In the genomic region with DNA sequence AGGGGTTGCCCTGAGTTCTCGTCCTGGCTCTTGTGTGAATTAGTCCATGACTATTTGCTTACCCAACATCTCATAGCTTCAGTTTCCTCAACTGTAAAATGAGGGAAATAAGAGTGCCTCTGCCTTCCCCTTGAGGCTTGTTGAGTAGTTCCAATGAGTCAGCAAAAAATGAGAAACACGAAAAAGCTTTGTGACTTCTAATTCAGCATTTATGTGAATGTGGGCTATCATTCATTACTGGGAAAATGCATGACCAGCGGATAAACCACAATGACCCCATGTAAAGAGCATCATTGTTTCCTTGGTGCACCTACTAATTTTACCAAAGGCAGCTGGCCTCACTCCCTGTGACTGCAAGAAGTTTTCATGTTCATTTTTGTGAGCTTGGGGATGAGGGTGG, we compare ENCODE assay signal across 17 cellular contexts.
DNase-seq lines count a peak whose midpoint lies in the region; ATAC-seq, FAIRE-seq and TF ChIP-seq lines count a peak whose summit lies in the region.
"Had no signal": no experiment of that assay in that cellular context is flagged by ENCODE, and none has a peak within 500 bp of the region (broad histone marks: within the 10 kb centered on the region; RNA-seq: fewer than 3 reads in every experiment).

No MANE protein-coding gene starts in this region.

- H4K20me1 ChIP-seq in GM23248 (ENCODE audit: insufficient read depth) (no peaks in the 10 kb centered on the region), astrocyte (ENCODE audit: insufficient read depth, low read length) (peaks cover 8% of the 10 kb centered on the region)

- H3K36me3 ChIP-seq in GM23248 (ENCODE audit: low read depth): no peaks in the 10 kb centered on the region
- no peaks in the 10 kb centered on the region for H3K36me3 ChIP-seq in astrocyte (ENCODE audit: insufficient read depth, low read length)
- H3K36me3 ChIP-seq: Peyer's patch had no signal

- no peaks in the 10 kb centered on the region for H3F3A ChIP-seq in GM23248 (ENCODE audit: insufficient read depth)

- H3K4me1 Mint-ChIP-seq in astrocyte (ENCODE audit: low read depth, unreplicated experiment): no peaks in the 10 kb centered on the region
- H3K4me1 Mint-ChIP-seq: B cell; CD4-positive, alpha-beta memory T cell had no signal

- no peak overlapping the region for H3K9ac ChIP-seq in GM23248
- no peak overlapping the region for H3K9ac ChIP-seq in astrocyte (ENCODE audit: low read length)

- in situ Hi-C loops in GM23248 (cut with MboI): loop anchor here (25.0 kb wide), 1 partner anchor 1171 kb away; no protein-coding TSS in a partner anchor

- H3K9me3 ChIP-seq in A549: no peaks in the 10 kb centered on the region
- H3K9me3 ChIP-seq in GM23248 (ENCODE audit: low read depth): no peaks in the 10 kb centered on the region
- H3K9me3 ChIP-seq in astrocyte (ENCODE audit: insufficient read depth, low read depth, low read length): no peaks in the 10 kb centered on the region
- H3K9me3 ChIP-seq: Peyer's patch had no signal

- CTCF ChIA-PET in A549 (lab: Yijun Ruan, JAX): no interaction called here

- H3K27ac ChIP-seq in A549: no peak overlapping the region
- no peak overlapping the region for H3K27ac ChIP-seq in GM23248
- H3K27ac ChIP-seq in astrocyte (ENCODE audit: low read depth, low read length): no peak overlapping the region
- H3K27ac ChIP-seq: Peyer's patch had no signal

- no peak for ATAC-seq in A549
- no peak for ATAC-seq in HG02852 (IDR thresholded peaks at IDR 0.05; ENCODE audit: unreplicated experiment)
- ATAC-seq in HG03139 (IDR thresholded peaks at IDR 0.05; ENCODE audit: unreplicated experiment): no peak
- ATAC-seq: HCT116 had no signal

- H3K9me2 ChIP-seq in GM23248 (ENCODE audit: insufficient read depth): no peaks in the 10 kb centered on the region

- H3K4me3 ChIP-seq in A549: no peak overlapping the region
- H3K4me3 ChIP-seq in GM23248: no peak overlapping the region
- no peak overlapping the region for H3K4me3 ChIP-seq in astrocyte (ENCODE audit: insufficient read depth, low read depth, low read length)
- H3K4me3 ChIP-seq: Peyer's patch had no signal

- WGBS in A549 (ENCODE audit: missing lambda C conversion rate): 4% methylated on average over 3 of the region's 3 CpGs
- WGBS in GM23248 (ENCODE audit: low coverage in 1 of 2, low lambda C conversion rate in 2 of 2, missing lambda C conversion rate in 2 of 2), 2 experiments: 64 to 68% methylated on average over 3 of the region's 3 CpGs

- H3K9me3 Mint-ChIP-seq in astrocyte (ENCODE audit: unreplicated experiment): no peaks in the 10 kb centered on the region

- no peak for FAIRE-seq in A549 (lab: Jason Lieb, UNC)
- no peak for FAIRE-seq in astrocyte (lab: Jason Lieb, UNC)
- FAIRE-seq: D721Med had no signal

- H3K4me1 ChIP-seq in A549: no peaks in the 10 kb centered on the region
- no peaks in the 10 kb centered on the region for H3K4me1 ChIP-seq in GM23248 (ENCODE audit: insufficient read depth)
- no peaks in the 10 kb centered on the region for H3K4me1 ChIP-seq in astrocyte (ENCODE audit: insufficient read depth, low read length)
- H3K4me1 ChIP-seq: Peyer's patch had no signal

- POLR2A ChIA-PET in A549 (lab: Yijun Ruan, JAX): no interaction called here

- no peaks in the 10 kb centered on the region for H3K36me3 Mint-ChIP-seq in astrocyte (ENCODE audit: low read depth, unreplicated experiment)
- H3K36me3 Mint-ChIP-seq: CD4-positive, alpha-beta memory T cell had no signal

- no peaks in the 10 kb centered on the region for H3K79me2 ChIP-seq in GM23248 (ENCODE audit: insufficient read depth)
- H3K79me2 ChIP-seq in astrocyte (ENCODE audit: insufficient read depth, low read length): no peaks in the 10 kb centered on the region

- H3K27me3 Mint-ChIP-seq in astrocyte (ENCODE audit: low read depth, unreplicated experiment): peaks cover 8% of the 10 kb centered on the region
- H3K27me3 Mint-ChIP-seq: CD4-positive, alpha-beta memory T cell had no signal

- TF ChIP-seq CTCF in A549 (IDR thresholded peaks at IDR 0.05) (no peak), astrocyte (IDR thresholded peaks at IDR 0.05; ENCODE audit: insufficient read depth, low read depth, low read length) (no peak)

- TF ChIP-seq POLR2A in A549 (IDR thresholded peaks at IDR 0.05; ENCODE audit: low read length): no peak

- DNase-seq in A549 (ENCODE audit: low read depth in 1 of 2, low spot score in 1 of 2) (no peak), GM23248 (peak; percentile 32), astrocyte (ENCODE audit: low read depth) (peak; percentile 50), glomerular visceral epithelial cell (ENCODE audit: extremely low spot score) (peak; percentile 1), NCI-H146 treated with DMSO at 0.1 percent for 48 hours (lab: John Stamatoyannopoulos, UW; ENCODE audit: unreplicated experiment) (no peak), Kasumi-1 (lab: John Stamatoyannopoulos, UW) (no peak)
- DNase-seq: CD4-positive, alpha-beta memory T cell; NCI-H1436; NCI-H2081; NCI-H524; Peyer's patch; SHP77 had no signal

- H2AFZ ChIP-seq in GM23248: no peak overlapping the region
- H2AFZ ChIP-seq in astrocyte (ENCODE audit: low read depth, low read length): no peak overlapping the region

- H3K27ac Mint-ChIP-seq in astrocyte (ENCODE audit: unreplicated experiment): no peak overlapping the region
- H3K27ac Mint-ChIP-seq: B cell; CD4-positive, alpha-beta memory T cell had no signal

- TF ChIP-seq RAD21 in A549 (conservative IDR thresholded peaks at IDR 0.05 in 1 of 2, IDR thresholded peaks at IDR 0.05 in 1 of 2): no peak

- no peak for TF ChIP-seq EP300 in A549 (IDR thresholded peaks at IDR 0.05)

- no peak overlapping the region for H3K4me3 Mint-ChIP-seq in astrocyte (ENCODE audit: unreplicated experiment)
- H3K4me3 Mint-ChIP-seq: B cell; CD4-positive, alpha-beta memory T cell had no signal

- H3K27me3 ChIP-seq in GM23248 (replicated peaks; ENCODE audit: insufficient read depth) (no peaks in the 10 kb centered on the region), astrocyte (ENCODE audit: insufficient read depth, low read length) (no peaks in the 10 kb centered on the region)
- H3K27me3 ChIP-seq: Peyer's patch had no signal

- H3K4me2 ChIP-seq in A549 (no peak overlapping the region), GM23248 (ENCODE audit: unreplicated experiment) (no peak overlapping the region), astrocyte (ENCODE audit: low read length) (no peak overlapping the region)

TF ChIP-seq in A549, 52 proteins besides CTCF, POLR2A, EP300 and RAD21:
- TF ChIP-seq NFE2L2 (conservative IDR thresholded peaks at IDR 0.05; ENCODE audit: low read length): peak; percentile 81
- peak; percentile 93 for TF ChIP-seq MAFK (IDR thresholded peaks at IDR 0.05; ENCODE audit: partially characterized antibody)
- TF ChIP-seq, protein P1, sequence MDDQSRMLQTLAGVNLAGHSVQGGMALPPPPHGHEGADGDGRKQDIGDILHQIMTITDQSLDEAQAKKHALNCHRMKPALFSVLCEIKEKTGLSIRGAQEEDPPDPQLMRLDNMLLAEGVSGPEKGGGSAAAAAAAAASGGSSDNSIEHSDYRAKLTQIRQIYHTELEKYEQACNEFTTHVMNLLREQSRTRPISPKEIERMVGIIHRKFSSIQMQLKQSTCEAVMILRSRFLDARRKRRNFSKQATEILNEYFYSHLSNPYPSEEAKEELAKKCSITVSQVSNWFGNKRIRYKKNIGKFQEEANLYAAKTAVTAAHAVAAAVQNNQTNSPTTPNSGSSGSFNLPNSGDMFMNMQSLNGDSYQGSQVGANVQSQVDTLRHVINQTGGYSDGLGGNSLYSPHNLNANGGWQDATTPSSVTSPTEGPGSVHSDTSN (IDR thresholded peaks at IDR 0.05): no peak

Comparison
In these comparisons a context has a peak if more than half of its experiments do, and no peak if none do; other contexts are left out.
1. DNase-seq: peak in GM23248 (single experiment), astrocyte (single experiment) and glomerular visceral epithelial cell (single experiment); none in A549 (0 of 2), NCI-H146 treated with DMSO at 0.1 percent for 48 hours (single experiment) and Kasumi-1 (0 of 2).